In the genomic region with DNA sequence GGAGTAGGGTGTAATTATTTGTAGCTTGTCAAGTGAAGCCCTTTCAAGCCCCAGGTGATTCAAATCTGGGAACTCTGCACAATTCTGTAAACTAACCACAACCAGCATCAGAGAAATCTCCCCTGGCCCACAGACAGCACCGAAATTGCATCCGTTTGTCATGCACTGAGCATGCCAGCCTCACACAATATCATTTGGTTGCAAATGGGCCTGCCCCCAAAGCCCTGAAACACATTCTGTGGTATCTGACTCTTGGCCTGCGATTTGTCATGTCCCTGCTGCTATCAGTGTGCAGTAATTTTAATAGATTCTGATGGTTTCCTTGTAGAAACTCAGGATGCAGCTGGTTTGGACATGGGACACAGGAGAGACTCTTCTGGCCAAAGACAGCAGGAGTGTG, we compare ENCODE assay signal across 14 cellular contexts. TPM values are rescaled to one million over a fixed set of nuclear protein-coding genes. Genes with fewer than 3 reads are reported as not detected.
DNase-seq lines count a peak whose midpoint lies in the region; ATAC-seq and TF ChIP-seq lines count a peak whose summit lies in the region.
"Had no signal": no experiment of that assay in that cellular context is flagged by ENCODE, and none has a peak within 500 bp of the region (broad histone marks: within the 10 kb centered on the region; RNA-seq: fewer than 3 reads in every experiment).

No MANE protein-coding gene starts in this region.

- peaks cover 22% of the 10 kb centered on the region for H3K79me2 ChIP-seq in hepatocyte

- no peaks in the 10 kb centered on the region for H4K20me1 ChIP-seq in hepatocyte (ENCODE audit: insufficient read depth, poor library complexity, severe bottlenecking)

- peak; percentile 57 for DNase-seq in fibroblast of villous mesenchyme (ENCODE audit: low read depth)
- DNase-seq in HAP-1 (ENCODE audit: low spot score in 2 of 2): no peak
- DNase-seq in stimulated activated CD4-positive, alpha-beta T cell treated with anti-CD3 and anti-CD28 coated beads, Interleukin-2, amount 100 ng/mL, for 24 hours: no peak
- DNase-seq in activated effector memory CD4-positive, alpha-beta T cell treated with anti-CD3 and anti-CD28 coated beads, Interleukin-2, amount 50 U/mL, for 16 hours: no peak
- DNase-seq in hepatocyte (ENCODE audit: low spot score): no peak
- DNase-seq: colonic mucosa, COR-L47, gastrocnemius medialis, NCI-H1105 had no signal

- H2AFZ ChIP-seq in hepatocyte: no peak overlapping the region
- H2AFZ ChIP-seq: neural progenitor cell had no signal

- in situ Hi-C loops in HAP-1 (cut with MboI; ENCODE audit: low sequenced_read_pairs): no loop called here

- no peak overlapping the region for H3K4me2 ChIP-seq in hepatocyte
- H3K4me2 ChIP-seq: neural progenitor cell had no signal

- 56% methylated on average over 3 of the region's 3 CpGs for WGBS in hepatocyte (ENCODE audit: low lambda C conversion rate, missing lambda C conversion rate)

- H3K9me2 ChIP-seq in hepatocyte (replicated peaks; ENCODE audit: insufficient read depth): no peaks in the 10 kb centered on the region

- H3K27ac ChIP-seq in hepatocyte: no peak overlapping the region
- H3K27ac ChIP-seq: colonic mucosa, gastrocnemius medialis, neural progenitor cell, SK-N-MC had no signal

- H3K4me3 ChIP-seq in fibroblast of villous mesenchyme (ENCODE audit: low read depth, low read length) (no peak overlapping the region), HAP-1 (no peak overlapping the region), hepatocyte (no peak overlapping the region)
- H3K4me3 ChIP-seq: colonic mucosa, gastrocnemius medialis, neural progenitor cell, SK-N-MC had no signal

- no peak for TF ChIP-seq CTCF in fibroblast of villous mesenchyme (IDR thresholded peaks at IDR 0.05; ENCODE audit: insufficient read depth, low read depth, low read length)
- TF ChIP-seq CTCF in hepatocyte (IDR thresholded peaks at IDR 0.05; ENCODE audit: poor library complexity): no peak

- peak; percentile 79 for ATAC-seq in GM18520 (IDR thresholded peaks at IDR 0.05; ENCODE audit: unreplicated experiment)
- peak; percentile 72 for ATAC-seq in GM21423 (IDR thresholded peaks at IDR 0.05; ENCODE audit: unreplicated experiment)
- peak; percentile 55 for ATAC-seq in HG03354 (IDR thresholded peaks at IDR 0.05; ENCODE audit: poor library complexity, severe bottlenecking, unreplicated experiment)
- ATAC-seq: gastrocnemius medialis had no signal

- H3K36me3 ChIP-seq in HAP-1 (replicated peaks) (no peaks in the 10 kb centered on the region), hepatocyte (replicated peaks; ENCODE audit: insufficient read depth, low read depth) (no peaks in the 10 kb centered on the region)
- H3K36me3 ChIP-seq: colonic mucosa, gastrocnemius medialis, neural progenitor cell had no signal

- H3K4me1 ChIP-seq in HAP-1 (peaks cover 4% of the 10 kb centered on the region; the same call in 1 of the 2 replicates), hepatocyte (ENCODE audit: insufficient read depth) (peaks cover 9% of the 10 kb centered on the region)
- H3K4me1 ChIP-seq: colonic mucosa had no signal

- no peaks in the 10 kb centered on the region for H3K9me3 ChIP-seq in HAP-1
- H3K9me3 ChIP-seq in hepatocyte (ENCODE audit: low read depth): no peaks in the 10 kb centered on the region
- H3K9me3 ChIP-seq: colonic mucosa, gastrocnemius medialis had no signal

- H3K27me3 ChIP-seq in HAP-1 (ENCODE audit: low read depth): no peaks in the 10 kb centered on the region
- no peaks in the 10 kb centered on the region for H3K27me3 ChIP-seq in hepatocyte
- H3K27me3 ChIP-seq: colonic mucosa, gastrocnemius medialis, neural progenitor cell had no signal

RNA-seq across cellular contexts. Expression of a gene that starts 35.3 kb away (rescaled TPM):
- total RNA-seq in fibroblast of villous mesenchyme (28.0 and 29.8 TPM in 2 replicates), hepatocyte (26.9 and 38.2 TPM in 2 replicates)
- polyA plus RNA-seq in hepatocyte: 28.8 and 33.3 TPM in 2 replicates
